In genomic region chr4:74934016-74934821, GRCh38 we compare ENCODE assay signal across 9 cellular contexts. TPM values are rescaled to one million over a fixed set of nuclear protein-coding genes. Genes with fewer than 3 reads are reported as not detected.
DNase-seq lines count a peak whose midpoint lies in the region; ATAC-seq, FAIRE-seq and TF ChIP-seq lines count a peak whose summit lies in the region.
"Had no signal": no experiment of that assay in that cellular context is flagged by ENCODE, and none has a peak within 500 bp of the region (broad histone marks: within the 10 kb centered on the region; RNA-seq: fewer than 3 reads in every experiment).

No MANE protein-coding gene starts in this region.

- peak; percentile 7 for ATAC-seq in HG02642 (IDR thresholded peaks at IDR 0.05; ENCODE audit: poor library complexity, unreplicated experiment)

- H3F3A ChIP-seq in neural progenitor cell (ENCODE audit: low read depth) = peaks cover 14% of the 10 kb centered on the region

- H4K20me1 ChIP-seq in neural progenitor cell (ENCODE audit: low read depth) = peaks cover 5% of the 10 kb centered on the region

- peak overlapping the region; percentile 67 for H2AFZ ChIP-seq in neural progenitor cell (replicated peaks)

- peaks cover 44% of the 10 kb centered on the region for H3K4me1 Mint-ChIP-seq in neural progenitor cell

- H3K9me3 Mint-ChIP-seq in neural progenitor cell = no peaks in the 10 kb centered on the region

- no peak for FAIRE-seq in HTR-8/SVneo (lab: Jason Lieb, UNC)
- FAIRE-seq: colon had no signal

- H3K36me3 Mint-ChIP-seq in neural progenitor cell = peaks cover 7% of the 10 kb centered on the region

- H3K27me3 ChIP-seq in neural progenitor cell = peaks cover 57% of the 10 kb centered on the region

- no peak overlapping the region for H3K27ac Mint-ChIP-seq in neural progenitor cell

- peaks cover 10% of the 10 kb centered on the region for H3K4me1 ChIP-seq in neural progenitor cell

- H3K9ac ChIP-seq in neural progenitor cell = no peak overlapping the region

- no peaks in the 10 kb centered on the region for H3K79me2 ChIP-seq in neural progenitor cell (ENCODE audit: low read depth)

- no peak overlapping the region for H3K27ac ChIP-seq in neural progenitor cell

- peak overlapping the region; percentile 95 for H3K4me3 Mint-ChIP-seq in neural progenitor cell

- TF ChIP-seq CTCF in WI38 (IDR thresholded peaks at IDR 0.05; ENCODE audit: low read depth, low read length) (no peak), neural progenitor cell (IDR thresholded peaks at IDR 0.05) (no peak)

- H3K4me2 ChIP-seq in neural progenitor cell = peak overlapping the region; percentile 96

- no peaks in the 10 kb centered on the region for H3K36me3 ChIP-seq in neural progenitor cell

- peak; percentile 43 for DNase-seq in AG20443 (ENCODE audit: low spot score)
- DNase-seq in glomerular endothelial cell (ENCODE audit: extremely low read depth, low read depth, low spot score) = peak; percentile 9
- DNase-seq in neural progenitor cell (ENCODE audit: low spot score) = peak; percentile 78
- no peak for DNase-seq in NK-92 treated with Interleukin-12 subunit alpha and Interleukin-12 subunit beta, amount 100 ng/mL, for 24 hours (lab: John Stamatoyannopoulos, UW)
- DNase-seq in HTR-8/SVneo (ENCODE audit: insufficient read length, low spot score) = no peak
- DNase-seq in SIG-M5 treated with dmso at 0.1 percent for 504 hours (lab: John Stamatoyannopoulos, UW; ENCODE audit: unreplicated experiment) = no peak

- H3K4me3 ChIP-seq in WI38 (ENCODE audit: low read depth, low read length) = peak overlapping the region; percentile 58
- peak overlapping the region; percentile 68 for H3K4me3 ChIP-seq in neural progenitor cell

- H3K9me3 ChIP-seq in neural progenitor cell (ENCODE audit: low read depth) = no peaks in the 10 kb centered on the region

- H3K27me3 Mint-ChIP-seq in neural progenitor cell (ENCODE audit: insufficient read depth, low read depth) = peaks cover 19% of the 10 kb centered on the region

RNA-seq across cellular contexts. Expression of gene PARM1, which starts 1.3 kb away (rescaled TPM):
- total RNA-seq in glomerular endothelial cell (0.06 and 0.24 TPM in 2 replicates), neural progenitor cell (ENCODE audit: low replicate concordance) (1.2 and 1.6 TPM in 2 replicates)

Comparison
In these comparisons a context has a peak if more than half of its experiments do, and no peak if none do; other contexts are left out.
1. DNase-seq: peak in AG20443 (single experiment), glomerular endothelial cell (single experiment) and neural progenitor cell (single experiment); none in NK-92 treated with Interleukin-12 subunit alpha and Interleukin-12 subunit beta, amount 100 ng/mL, for 24 hours (single experiment), HTR-8/SVneo (single experiment) and SIG-M5 treated with dmso at 0.1 percent for 504 hours (single experiment).